Comparison of ENCODE assay signal across 9 cellular contexts in the genomic region with DNA sequence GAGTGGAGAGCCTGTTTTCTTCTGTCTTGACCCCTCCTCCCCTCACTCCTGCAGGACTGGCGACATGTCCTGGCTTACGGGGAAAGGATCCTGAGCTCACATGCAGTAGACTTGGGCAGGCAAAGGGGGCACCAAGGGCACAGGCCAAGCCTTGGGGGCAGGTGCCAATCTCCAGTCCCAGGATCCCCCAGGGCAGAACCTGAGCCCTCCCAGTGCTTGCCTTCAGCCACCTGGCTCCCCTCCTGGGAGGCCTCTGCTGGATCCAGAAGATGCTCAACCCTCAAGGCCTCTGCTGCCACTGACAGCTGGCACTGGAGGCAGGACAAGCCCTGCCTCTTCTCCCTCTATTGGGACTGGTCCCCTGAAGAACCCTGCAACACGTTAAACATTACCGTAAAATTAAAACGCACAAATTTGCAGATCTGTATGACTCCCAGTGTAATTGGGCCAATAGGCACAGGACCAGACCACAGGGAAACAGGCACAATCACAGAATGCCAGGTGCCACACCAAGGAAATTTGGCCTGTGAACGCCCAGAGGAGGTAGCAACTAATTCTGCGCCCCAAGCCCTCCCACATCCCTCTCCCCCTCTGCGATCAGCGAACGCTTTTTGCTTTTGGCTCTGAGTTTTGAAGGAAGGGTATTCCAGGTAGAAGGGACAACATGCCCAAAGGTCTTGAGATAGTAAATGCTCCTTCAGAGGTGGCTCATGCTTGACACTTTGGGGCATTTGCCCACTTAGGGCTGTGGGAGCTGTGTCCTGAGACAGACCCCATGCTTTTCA. TPM values are rescaled to one million over a fixed set of nuclear protein-coding genes. Genes with fewer than 3 reads are reported as not detected.
DNase-seq lines count a peak whose midpoint lies in the region; ATAC-seq and TF ChIP-seq lines count a peak whose summit lies in the region.
"Had no signal": no experiment of that assay in that cellular context is flagged by ENCODE, and none has a peak within 500 bp of the region (broad histone marks: within the 10 kb centered on the region; RNA-seq: fewer than 3 reads in every experiment).

No MANE protein-coding gene starts in this region.

- TF ChIP-seq POLR2A in breast epithelium (IDR thresholded peaks at IDR 0.05): no peak

- H3K4me3 ChIP-seq in breast epithelium (peak overlapping the region; percentile 85 to 92 (median 86)), mononuclear cell (ENCODE audit: low read length) (peak overlapping the region; percentile 71)

- DNase-seq in breast epithelium (ENCODE audit: low spot score in 2 of 2) (no peak), NCI-H128 (lab: John Stamatoyannopoulos, UW; ENCODE audit: unreplicated experiment) (no peak)
- DNase-seq: NCI-H748 treated with DMSO at 0.1 percent for 48 hours had no signal

- TF ChIP-seq CTCF in 22Rv1 (IDR thresholded peaks at IDR 0.05): no peak
- no peak for TF ChIP-seq CTCF in breast epithelium (IDR thresholded peaks at IDR 0.05)

- H3K27me3 ChIP-seq in breast epithelium: no peaks in the 10 kb centered on the region
- no peaks in the 10 kb centered on the region for H3K27me3 ChIP-seq in mononuclear cell (ENCODE audit: insufficient read depth, low read length)

- intact Hi-C loops in breast epithelium (cut with DNase I; ENCODE audit: low total_unique reads): no loop called here

- ATAC-seq in HG03378 (IDR thresholded peaks at IDR 0.05; ENCODE audit: unreplicated experiment) (peak; percentile 3), HG02571 (IDR thresholded peaks at IDR 0.05; ENCODE audit: unreplicated experiment) (no peak), HG02938 (IDR thresholded peaks at IDR 0.05; ENCODE audit: unreplicated experiment) (no peak), GM21423 (IDR thresholded peaks at IDR 0.05; ENCODE audit: unreplicated experiment) (no peak)

- peaks cover 4 to 21% of the 10 kb centered on the region in 2 donors for H3K4me1 ChIP-seq in breast epithelium
- peaks cover 30% of the 10 kb centered on the region for H3K4me1 ChIP-seq in mononuclear cell (ENCODE audit: insufficient read depth, low read length)

- H3K36me3 ChIP-seq in breast epithelium: no peaks in the 10 kb centered on the region

- peak overlapping the region; percentile 85 for H3K27ac ChIP-seq in 22Rv1
- H3K27ac ChIP-seq in breast epithelium: peak overlapping the region; percentile 92

- no peaks in the 10 kb centered on the region for H3K9me3 ChIP-seq in breast epithelium
- H3K9me3 ChIP-seq in mononuclear cell (ENCODE audit: low read depth, low read length): no peaks in the 10 kb centered on the region

RNA-seq across cellular contexts. Expression of gene LZTR1, which starts 1.0 kb away (rescaled TPM):
- total RNA-seq in breast epithelium (10 to 100 TPM; 37.6 to 59.0 (median 46.2) TPM), mononuclear cell (24.8 TPM)

RNA-seq across cellular contexts. Expression of gene AIFM3, which starts 14.1 kb away (rescaled TPM):
- total RNA-seq in breast epithelium (1 to 10 TPM; 1.6 to 3.3 (median 2.2) TPM), mononuclear cell (5.2 TPM)

RNA-seq across cellular contexts. Expression of gene THAP7, which starts 20.8 kb away (rescaled TPM):
- total RNA-seq in breast epithelium (10 to 100 TPM; 35.8 to 59.9 (median 52.4) TPM), mononuclear cell (58.2 TPM)

RNA-seq across cellular contexts. Expression of gene P2RX6, which starts 33.8 kb away (rescaled TPM):
- 1 to 10 TPM in 1 of 3 donors, not detected in 2; 1.6 TPM for total RNA-seq in breast epithelium
- total RNA-seq in mononuclear cell: 0.21 TPM

RNA-seq across cellular contexts. Expression of gene SLC7A4, which starts 51.2 kb away (rescaled TPM):
- total RNA-seq in breast epithelium: 1 to 10 TPM; 1.6 to 2.4 (median 2.0) TPM
- total RNA-seq in mononuclear cell: not detected
